In genomic region chr12:25590021-25590721, GRCh38 we compare ENCODE assay signal across 14 cellular contexts. TPM values are rescaled to one million over a fixed set of nuclear protein-coding genes. Genes with fewer than 3 reads are reported as not detected.
A peak's percentile ranks its signal among the peaks of the same experiment; 100 is the strongest.
DNase-seq lines count a peak whose midpoint lies in the region; ATAC-seq, FAIRE-seq and TF ChIP-seq lines count a peak whose summit lies in the region.
"Had no signal": no experiment of that assay in that cellular context is flagged by ENCODE, and none has a peak within 500 bp of the region (broad histone marks: within the 10 kb centered on the region; RNA-seq: fewer than 3 reads in every experiment).

No MANE protein-coding gene starts in this region.

- 6% methylated on average over 5 of the region's 5 CpGs for WGBS in GM12878 (ENCODE audit: insufficient coverage, insufficient replicate concordance, low lambda C conversion rate, missing lambda C conversion rate)

- peaks cover 40% of the 10 kb centered on the region for H3K4me1 Mint-ChIP-seq in activated CD4-positive, alpha-beta T cell treated with anti-CD3 and anti-CD28 coated beads, Interleukin-2, amount 10 ng/mL, durations not matched to agents 24 days and 14 days
- H3K4me1 Mint-ChIP-seq: stimulated activated naive B cell treated with anti-CD40 and anti-IgM and Interleukin-4, amounts not matched to agents 10 μg/mL and 1 μg/mL and 100 μg/mL, for 72 hours; T-helper 17 cell had no signal

- no peak for TF ChIP-seq RAD21 in GM12878 (IDR thresholded peaks at IDR 0.05; ENCODE audit: insufficient read depth, low read depth, low read length)

- no peaks in the 10 kb centered on the region; the same call in 2 of the 3 replicates for H3K9me3 ChIP-seq in GM12878 (replicated peaks; ENCODE audit: control insufficient read depth, insufficient read depth, low read length)

- H3K9ac ChIP-seq in GM12878 (ENCODE audit: control insufficient read depth, insufficient read depth, low read length) = no peak overlapping the region

- ATAC-seq in HG03520 (IDR thresholded peaks at IDR 0.05; ENCODE audit: unreplicated experiment) (peak; percentile 69), GM12878 (peak; percentile 40; the same call in 1 of the 3 replicates)
- ATAC-seq: stimulated activated naive B cell treated with anti-CD40 and anti-IgM and Interleukin-4, amounts not matched to agents 10 μg/mL and 1 μg/mL and 100 μg/mL, for 72 hours; T-helper 17 cell had no signal

- no peak overlapping the region for H3K27ac ChIP-seq in GM12878 (ENCODE audit: control insufficient read depth, insufficient read depth)
- H3K27ac ChIP-seq: coronary artery, right atrium auricular region had no signal

- DNase-seq in activated CD4-positive, alpha-beta T cell treated with anti-CD3 and anti-CD28 coated beads, Interleukin-2, amount 10 ng/mL, durations not matched to agents 24 days and 14 days = peak; percentile 84
- DNase-seq in GM12878 (ENCODE audit: low read depth, low spot score) (no peak), T1000 (lab: John Stamatoyannopoulos, UW) (no peak), EL (no peak), ureter (ENCODE audit: low spot score) (no peak)
- peak; percentile 3 to 4 for DNase-seq in stimulated activated CD8-positive, alpha-beta memory T cell treated with anti-CD3 and anti-CD28 coated beads, Interleukin-15, amount 100 ng/mL, for 4 hours (ENCODE audit: low read depth in 2 of 2)
- DNase-seq: Caco-2; Karpas-422; stimulated activated naive B cell treated with anti-CD40 and anti-IgM and Interleukin-4, amounts not matched to agents 10 μg/mL and 1 μg/mL and 100 μg/mL, for 72 hours; T-helper 17 cell had no signal

- H3K27me3 Mint-ChIP-seq in activated CD4-positive, alpha-beta T cell treated with anti-CD3 and anti-CD28 coated beads, Interleukin-2, amount 10 ng/mL, durations not matched to agents 24 days and 14 days = no peaks in the 10 kb centered on the region
- H3K27me3 Mint-ChIP-seq: stimulated activated naive B cell treated with anti-CD40 and anti-IgM and Interleukin-4, amounts not matched to agents 10 μg/mL and 1 μg/mL and 100 μg/mL, for 72 hours; T-helper 17 cell had no signal

- TF ChIP-seq POLR2A in GM12878 (IDR thresholded peaks at IDR 0.05; ENCODE audit: low read depth, low read length) = no peak

- no peak overlapping the region for H2AFZ ChIP-seq in GM12878 (ENCODE audit: control insufficient read depth, low read depth, low read length)

- no peaks in the 10 kb centered on the region for H4K20me1 ChIP-seq in GM12878 (ENCODE audit: control insufficient read depth, insufficient read depth)

- no peaks in the 10 kb centered on the region for H3K27me3 ChIP-seq in GM12878 (replicated peaks in 1 of 2; ENCODE audit: control insufficient read depth in 2 of 2, insufficient read depth in 2 of 2, low read length in 1 of 2)
- H3K27me3 ChIP-seq: right atrium auricular region had no signal

- POLR2A ChIA-PET in GM12878 (lab: Charles Lee) = no interaction called here

- peaks cover 16% of the 10 kb centered on the region for H3K9me3 Mint-ChIP-seq in activated CD4-positive, alpha-beta T cell treated with anti-CD3 and anti-CD28 coated beads, Interleukin-2, amount 10 ng/mL, durations not matched to agents 24 days and 14 days

- TF ChIP-seq EP300 in GM12878 (IDR thresholded peaks at IDR 0.05; ENCODE audit: borderline replicate concordance in 1 of 2, control insufficient read depth in 1 of 2, low read depth in 2 of 2, low read length in 2 of 2) = no peak

- H3K79me2 ChIP-seq in GM12878 (ENCODE audit: control insufficient read depth, insufficient read depth, low read length) = no peaks in the 10 kb centered on the region

- no TSS peak for BruUV-seq in GM12878 (replicated peaks; lab: Mats Ljungman, UMichigan)

- no peak for TF ChIP-seq CTCF in GM12878 (IDR thresholded peaks at IDR 0.05 in 2 of 3, conservative IDR thresholded peaks at IDR 0.05 in 1 of 3; ENCODE audit: control insufficient read depth in 2 of 3, extremely low read depth in 1 of 3, insufficient read depth in 1 of 3, low read depth in 3 of 3, low read length in 3 of 3)

- in situ Hi-C loops in GM12878 (cut with MboI) = no loop called here

- FAIRE-seq in GM12878 (lab: Jason Lieb, UNC) = no peak

- intact Hi-C loops in activated CD4-positive, alpha-beta T cell treated with anti-CD3 and anti-CD28 coated beads, Interleukin-2, amount 10 ng/mL, durations not matched to agents 24 days and 14 days (cut with micrococcal nuclease) = loop anchor here (10.0 kb wide), 1 partner anchor 395 kb away; the partner anchor contains the start of genes DNAI7 and ETFRF1
- intact Hi-C loops in GM12878 (cut with micrococcal nuclease; ENCODE audit: unreplicated experiment) = no loop called here

- RAD21 ChIA-PET in GM12878 (lab: Charles Lee; ENCODE audit: unreplicated experiment) = no interaction called here

- SMC1A ChIA-PET in GM12878 (lab: Charles Lee; ENCODE audit: uncharacterized antibody, unreplicated experiment) = no interaction called here

- no peaks in the 10 kb centered on the region for H3K36me3 ChIP-seq in GM12878 (ENCODE audit: control insufficient read depth in 2 of 2, insufficient read depth in 2 of 2, low read length in 1 of 2)
- H3K36me3 ChIP-seq: right atrium auricular region had no signal

- CTCF ChIA-PET in GM12878 (lab: Yijun Ruan, JAX) = no interaction called here

- no peak overlapping the region for H3K4me3 ChIP-seq in GM12878
- H3K4me3 ChIP-seq: coronary artery, right atrium auricular region had no signal

- H3K4me1 ChIP-seq in GM12878 (ENCODE audit: control insufficient read depth, insufficient read depth, low read length) = no peaks in the 10 kb centered on the region
- H3K4me1 ChIP-seq: Caco-2 had no signal

- peak overlapping the region; percentile 72 for H3K27ac Mint-ChIP-seq in activated CD4-positive, alpha-beta T cell treated with anti-CD3 and anti-CD28 coated beads, Interleukin-2, amount 10 ng/mL, durations not matched to agents 24 days and 14 days
- H3K27ac Mint-ChIP-seq: stimulated activated naive B cell treated with anti-CD40 and anti-IgM and Interleukin-4, amounts not matched to agents 10 μg/mL and 1 μg/mL and 100 μg/mL, for 72 hours; T-helper 17 cell had no signal

- no peak overlapping the region for H3K4me2 ChIP-seq in GM12878 (ENCODE audit: control insufficient read depth, insufficient read depth)

- H3K36me3 Mint-ChIP-seq in activated CD4-positive, alpha-beta T cell treated with anti-CD3 and anti-CD28 coated beads, Interleukin-2, amount 10 ng/mL, durations not matched to agents 24 days and 14 days (ENCODE audit: low read depth) = peaks cover 17% of the 10 kb centered on the region
- H3K36me3 Mint-ChIP-seq: stimulated activated naive B cell treated with anti-CD40 and anti-IgM and Interleukin-4, amounts not matched to agents 10 μg/mL and 1 μg/mL and 100 μg/mL, for 72 hours had no signal

- peak overlapping the region; percentile 48 for H3K4me3 Mint-ChIP-seq in activated CD4-positive, alpha-beta T cell treated with anti-CD3 and anti-CD28 coated beads, Interleukin-2, amount 10 ng/mL, durations not matched to agents 24 days and 14 days
- H3K4me3 Mint-ChIP-seq: stimulated activated naive B cell treated with anti-CD40 and anti-IgM and Interleukin-4, amounts not matched to agents 10 μg/mL and 1 μg/mL and 100 μg/mL, for 72 hours; T-helper 17 cell had no signal

TF ChIP-seq in GM12878, 131 proteins besides CTCF, POLR2A, EP300 and RAD21 (continues in another document):
- TF ChIP-seq CBX3 (IDR thresholded peaks at IDR 0.05; ENCODE audit: borderline replicate concordance, low read depth) (no peak), BCL3 (IDR thresholded peaks at IDR 0.05; ENCODE audit: borderline replicate concordance, insufficient read depth, low read depth, low read length, poor library complexity, severe bottlenecking) (no peak), BACH1 (IDR thresholded peaks at IDR 0.05; ENCODE audit: borderline replicate concordance) (no peak), SIN3A (IDR thresholded peaks at IDR 0.05; ENCODE audit: low read depth, low read length) (no peak), ESRRA (IDR thresholded peaks at IDR 0.05; ENCODE audit: low read length) (no peak), BMI1 (IDR thresholded peaks at IDR 0.05; ENCODE audit: borderline replicate concordance) (no peak), PAX5 (IDR thresholded peaks at IDR 0.05; ENCODE audit: borderline replicate concordance, low read depth, low read length) (no peak), SIX5 (IDR thresholded peaks at IDR 0.05; ENCODE audit: low read depth, low read length, severe bottlenecking) (no peak), CHD4 (IDR thresholded peaks at IDR 0.05) (no peak), SUZ12 (IDR thresholded peaks at IDR 0.05; ENCODE audit: unreplicated experiment) (no peak)

RNA-seq across cellular contexts. Expression of gene LMNTD1, which starts 37.1 kb away (rescaled TPM):
- total RNA-seq in activated CD4-positive, alpha-beta T cell treated with anti-CD3 and anti-CD28 coated beads, Interleukin-2, amount 10 ng/mL, durations not matched to agents 24 days and 14 days = not detected in 2 replicates
- not detected in 2 replicates for total RNA-seq in GM12878 (2013; cell fraction: nucleolus; rRNA removed)
- total RNA-seq in GM12878 (2014; rRNA removed) = not detected in 2 replicates
- total RNA-seq in GM12878 (2014; rRNA removed; fragmentation: Illumina TruSeq; extraction: Trizol) = not detected in 2 replicates
- not detected in 2 replicates for total RNA-seq in GM12878 (2021)
- polyA plus RNA-seq in GM12878 (2011; ENCODE audit: low read depth) = not detected
- polyA plus RNA-seq in GM12878 (2011; rRNA removed) = not detected in 2 replicates
- not detected in 2 replicates for polyA plus RNA-seq in GM12878 (2011; cell fraction: cytosol; rRNA removed)
- polyA plus RNA-seq in GM12878 (2011; cell fraction: nucleus; rRNA removed) = not detected in 2 replicates
- polyA plus RNA-seq in GM12878 (2012) = not detected in 2 replicates
- polyA plus RNA-seq in GM12878 (2014; fragmentation: Illumina TruSeq; extraction: Trizol) = not detected in 2 replicates
- polyA plus RNA-seq in GM12878 (2014; fragmentation: Nextera tagmentation; extraction: Ambion mirVana) = not detected
- not detected in 2 replicates for polyA plus RNA-seq in GM12878 (2014; rRNA removed)
- polyA plus RNA-seq in GM12878 (2016; fragmentation: Nextera tagmentation; extraction: Ambion mirVana) = not detected
- not detected in 2 replicates for polyA minus RNA-seq in GM12878 (2011; rRNA and poly(A)+ RNA removed)
- not detected in 2 replicates for polyA minus RNA-seq in GM12878 (2011; cell fraction: cytosol; rRNA and poly(A)+ RNA removed)
- not detected in 2 replicates for polyA minus RNA-seq in GM12878 (2011; cell fraction: nucleus; rRNA and poly(A)+ RNA removed)
- not detected for total RNA-seq in ureter
- total RNA-seq: Caco-2, H4, T-helper 17 cell had no signal

Comparison
In these comparisons a context has a peak if more than half of its experiments do, and no peak if none do; other contexts are left out.
1. DNase-seq: peak in activated CD4-positive, alpha-beta T cell treated with anti-CD3 and anti-CD28 coated beads, Interleukin-2, amount 10 ng/mL, durations not matched to agents 24 days and 14 days (single experiment) and stimulated activated CD8-positive, alpha-beta memory T cell treated with anti-CD3 and anti-CD28 coated beads, Interleukin-15, amount 100 ng/mL, for 4 hours (2 of 2); none in GM12878 (single experiment), T1000 (single experiment), EL (single experiment) and ureter (single experiment).